ENCODE assay signal across 8 cellular contexts in genomic region chr1:20787100-20787774, GRCh38. TPM values are rescaled to one million over a fixed set of nuclear protein-coding genes. Genes with fewer than 3 reads are reported as not detected.
DNase-seq lines count a peak whose midpoint lies in the region; ATAC-seq and TF ChIP-seq lines count a peak whose summit lies in the region.

A gene with protein sequence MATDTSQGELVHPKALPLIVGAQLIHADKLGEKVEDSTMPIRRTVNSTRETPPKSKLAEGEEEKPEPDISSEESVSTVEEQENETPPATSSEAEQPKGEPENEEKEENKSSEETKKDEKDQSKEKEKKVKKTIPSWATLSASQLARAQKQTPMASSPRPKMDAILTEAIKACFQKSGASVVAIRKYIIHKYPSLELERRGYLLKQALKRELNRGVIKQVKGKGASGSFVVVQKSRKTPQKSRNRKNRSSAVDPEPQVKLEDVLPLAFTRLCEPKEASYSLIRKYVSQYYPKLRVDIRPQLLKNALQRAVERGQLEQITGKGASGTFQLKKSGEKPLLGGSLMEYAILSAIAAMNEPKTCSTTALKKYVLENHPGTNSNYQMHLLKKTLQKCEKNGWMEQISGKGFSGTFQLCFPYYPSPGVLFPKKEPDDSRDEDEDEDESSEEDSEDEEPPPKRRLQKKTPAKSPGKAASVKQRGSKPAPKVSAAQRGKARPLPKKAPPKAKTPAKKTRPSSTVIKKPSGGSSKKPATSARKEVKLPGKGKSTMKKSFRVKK (minus strand): TSS chr1:20787307. CDS start chr1:20780440, 6,867 bp downstream.

- peaks cover 25% of the 10 kb centered on the region for H3K4me1 Mint-ChIP-seq in activated T-helper 2 cell treated with anti-CD3 and anti-CD28 coated beads, Interferon-gamma antibody, Interleukin-2, Interleukin-4, amounts not matched to agents 10 μg/mL and 5 μg/mL and 100 μg/mL, durations not matched to agents 14 hours and 24 hours and 36 hours (ENCODE audit: low read depth)
- H3K4me1 Mint-ChIP-seq in nephron = peaks cover 23% of the 10 kb centered on the region

- no peak for TF ChIP-seq RAD21 in Ishikawa (IDR thresholded peaks at IDR 0.05; ENCODE audit: low read depth)

- DNase-seq in DMS79 treated with DMSO at 0.1 percent for 48 hours (lab: John Stamatoyannopoulos, UW) (peak; percentile 65), RPMI8226 (peak; percentile 85), fibroblast of pulmonary artery (ENCODE audit: low read depth) (peak; percentile 68)
- peak; percentile 81 for DNase-seq in activated T-helper 2 cell treated with anti-CD3 and anti-CD28 coated beads, Interferon-gamma antibody, Interleukin-2, Interleukin-4, amounts not matched to agents 10 μg/mL and 5 μg/mL and 100 μg/mL, durations not matched to agents 14 hours and 24 hours and 36 hours (ENCODE audit: low spot score)
- DNase-seq in stimulated activated naive CD8-positive, alpha-beta T cell treated with anti-CD3 and anti-CD28 coated beads, Interleukin-15, Interleukin-2, amounts not matched to agents 100 U/mL and 50 U/mL, for 24 hours = peak; percentile 85

- H3K36me3 Mint-ChIP-seq in activated T-helper 2 cell treated with anti-CD3 and anti-CD28 coated beads, Interferon-gamma antibody, Interleukin-2, Interleukin-4, amounts not matched to agents 10 μg/mL and 5 μg/mL and 100 μg/mL, durations not matched to agents 14 hours and 24 hours and 36 hours (ENCODE audit: low read depth) = peaks cover 16% of the 10 kb centered on the region
- H3K36me3 Mint-ChIP-seq in nephron (ENCODE audit: low read depth) = no peaks in the 10 kb centered on the region

- no peaks in the 10 kb centered on the region for H3K27me3 Mint-ChIP-seq in activated T-helper 2 cell treated with anti-CD3 and anti-CD28 coated beads, Interferon-gamma antibody, Interleukin-2, Interleukin-4, amounts not matched to agents 10 μg/mL and 5 μg/mL and 100 μg/mL, durations not matched to agents 14 hours and 24 hours and 36 hours (ENCODE audit: low read depth)
- H3K27me3 Mint-ChIP-seq in nephron (ENCODE audit: low read depth) = no peaks in the 10 kb centered on the region

- peak within 1 kb of the TSS; percentile 96 for H3K4me3 ChIP-seq in fibroblast of pulmonary artery (replicated peaks; ENCODE audit: low read depth, low read length)

- no peaks in the 10 kb centered on the region for H3K9me3 Mint-ChIP-seq in activated T-helper 2 cell treated with anti-CD3 and anti-CD28 coated beads, Interferon-gamma antibody, Interleukin-2, Interleukin-4, amounts not matched to agents 10 μg/mL and 5 μg/mL and 100 μg/mL, durations not matched to agents 14 hours and 24 hours and 36 hours
- no peaks in the 10 kb centered on the region for H3K9me3 Mint-ChIP-seq in nephron

- peak within 1 kb of the TSS; percentile 98 for H3K4me3 Mint-ChIP-seq in activated T-helper 2 cell treated with anti-CD3 and anti-CD28 coated beads, Interferon-gamma antibody, Interleukin-2, Interleukin-4, amounts not matched to agents 10 μg/mL and 5 μg/mL and 100 μg/mL, durations not matched to agents 14 hours and 24 hours and 36 hours (ENCODE audit: low read depth)
- H3K4me3 Mint-ChIP-seq in nephron = peak within 1 kb of the TSS; percentile 97 to 100 (median 100)

- peak; percentile 33 for ATAC-seq in GM21619 (IDR thresholded peaks at IDR 0.05; ENCODE audit: unreplicated experiment)
- ATAC-seq in stimulated activated naive CD8-positive, alpha-beta T cell treated with anti-CD3 and anti-CD28 coated beads, Interleukin-15, Interleukin-2, amounts not matched to agents 100 U/mL and 50 U/mL, for 24 hours = peak; percentile 68

- intact Hi-C loops in activated T-helper 2 cell treated with anti-CD3 and anti-CD28 coated beads, Interferon-gamma antibody, Interleukin-2, Interleukin-4, amounts not matched to agents 10 μg/mL and 5 μg/mL and 100 μg/mL, durations not matched to agents 14 hours and 24 hours and 36 hours (cut with micrococcal nuclease) = loop anchor here (2.0 to 5.0 kb wide), 3 partner anchors 54 to 410 kb away; partner anchors contain the start of gene SH2D5

- peak within 1 kb of the TSS; percentile 98 for H3K27ac Mint-ChIP-seq in activated T-helper 2 cell treated with anti-CD3 and anti-CD28 coated beads, Interferon-gamma antibody, Interleukin-2, Interleukin-4, amounts not matched to agents 10 μg/mL and 5 μg/mL and 100 μg/mL, durations not matched to agents 14 hours and 24 hours and 36 hours
- peak within 1 kb of the TSS; percentile 99 to 100 (median 100) for H3K27ac Mint-ChIP-seq in nephron

- TF ChIP-seq CTCF in fibroblast of pulmonary artery (IDR thresholded peaks at IDR 0.05; ENCODE audit: low read length, missing control alignments) = no peak
- TF ChIP-seq CTCF in nephron (IDR thresholded peaks at IDR 0.05; ENCODE audit: unreplicated experiment in 3 of 3) = no peak

- no peak for TF ChIP-seq EP300 in Ishikawa (IDR thresholded peaks at IDR 0.05; ENCODE audit: borderline replicate concordance)

TF ChIP-seq in Ishikawa, 13 proteins besides CTCF, POLR2A, EP300 and RAD21:
- TF ChIP-seq TCF12 (IDR thresholded peaks at IDR 0.05; ENCODE audit: low read depth) (no peak), USF1 (IDR thresholded peaks at IDR 0.05) (no peak), CREB1 (IDR thresholded peaks at IDR 0.05; ENCODE audit: low read depth) (no peak), TEAD4 (IDR thresholded peaks at IDR 0.05) (no peak; the same call in 1 of the 2 replicates), ZBTB7A (IDR thresholded peaks at IDR 0.05; ENCODE audit: low read depth) (peak; percentile 19; the same call in 1 of the 2 replicates), FOXM1 (IDR thresholded peaks at IDR 0.05; ENCODE audit: borderline replicate concordance, low read depth) (peak; percentile 29; the same call in 1 of the 2 replicates), YY1 (IDR thresholded peaks at IDR 0.05; ENCODE audit: low read depth) (peak; percentile 62; the same call in 1 of the 2 replicates)
- TF ChIP-seq, protein P1, sequence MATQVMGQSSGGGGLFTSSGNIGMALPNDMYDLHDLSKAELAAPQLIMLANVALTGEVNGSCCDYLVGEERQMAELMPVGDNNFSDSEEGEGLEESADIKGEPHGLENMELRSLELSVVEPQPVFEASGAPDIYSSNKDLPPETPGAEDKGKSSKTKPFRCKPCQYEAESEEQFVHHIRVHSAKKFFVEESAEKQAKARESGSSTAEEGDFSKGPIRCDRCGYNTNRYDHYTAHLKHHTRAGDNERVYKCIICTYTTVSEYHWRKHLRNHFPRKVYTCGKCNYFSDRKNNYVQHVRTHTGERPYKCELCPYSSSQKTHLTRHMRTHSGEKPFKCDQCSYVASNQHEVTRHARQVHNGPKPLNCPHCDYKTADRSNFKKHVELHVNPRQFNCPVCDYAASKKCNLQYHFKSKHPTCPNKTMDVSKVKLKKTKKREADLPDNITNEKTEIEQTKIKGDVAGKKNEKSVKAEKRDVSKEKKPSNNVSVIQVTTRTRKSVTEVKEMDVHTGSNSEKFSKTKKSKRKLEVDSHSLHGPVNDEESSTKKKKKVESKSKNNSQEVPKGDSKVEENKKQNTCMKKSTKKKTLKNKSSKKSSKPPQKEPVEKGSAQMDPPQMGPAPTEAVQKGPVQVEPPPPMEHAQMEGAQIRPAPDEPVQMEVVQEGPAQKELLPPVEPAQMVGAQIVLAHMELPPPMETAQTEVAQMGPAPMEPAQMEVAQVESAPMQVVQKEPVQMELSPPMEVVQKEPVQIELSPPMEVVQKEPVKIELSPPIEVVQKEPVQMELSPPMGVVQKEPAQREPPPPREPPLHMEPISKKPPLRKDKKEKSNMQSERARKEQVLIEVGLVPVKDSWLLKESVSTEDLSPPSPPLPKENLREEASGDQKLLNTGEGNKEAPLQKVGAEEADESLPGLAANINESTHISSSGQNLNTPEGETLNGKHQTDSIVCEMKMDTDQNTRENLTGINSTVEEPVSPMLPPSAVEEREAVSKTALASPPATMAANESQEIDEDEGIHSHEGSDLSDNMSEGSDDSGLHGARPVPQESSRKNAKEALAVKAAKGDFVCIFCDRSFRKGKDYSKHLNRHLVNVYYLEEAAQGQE (IDR thresholded peaks at IDR 0.05; ENCODE audit: low read depth) = 0 out of 2 replicates have a peak, but pooled peaks have one; percentile 9
- TF ChIP-seq, protein P2, sequence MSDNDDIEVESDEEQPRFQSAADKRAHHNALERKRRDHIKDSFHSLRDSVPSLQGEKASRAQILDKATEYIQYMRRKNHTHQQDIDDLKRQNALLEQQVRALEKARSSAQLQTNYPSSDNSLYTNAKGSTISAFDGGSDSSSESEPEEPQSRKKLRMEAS (IDR thresholded peaks at IDR 0.05) = peak; percentile 55; the same call in 1 of the 2 replicates

RNA-seq across cellular contexts. Expression of the gene that starts here (rescaled TPM):
- 253 and 267 TPM in 2 replicates for total RNA-seq in activated T-helper 2 cell treated with anti-CD3 and anti-CD28 coated beads, Interferon-gamma antibody, Interleukin-2, Interleukin-4, amounts not matched to agents 10 μg/mL and 5 μg/mL and 100 μg/mL, durations not matched to agents 14 hours and 24 hours and 36 hours

Comparison
In these comparisons a context has a peak if more than half of its experiments do, and no peak if none do; other contexts are left out.
1. Peak in every context shown above with its lines: DNase-seq, ATAC-seq and H3K4me3 ChIP-seq.